1 cellular context compared by ENCODE assay signal in genomic region chr18:59918320-59918755, GRCh38.
TF ChIP-seq lines count a peak whose summit lies in the region.

No MANE protein-coding gene starts in this region.

TF ChIP-seq in K562, 482 proteins besides CTCF, POLR2A, EP300 and RAD21 (continued from another document):
- TF ChIP-seq MNT (conservative IDR thresholded peaks at IDR 0.05) = peak in 1 of 2 experiments; percentile 48; a peak in 1 of 4 replicates
- TF ChIP-seq EGR1 (conservative IDR thresholded peaks at IDR 0.05) = peak; percentile 86
- TF ChIP-seq NFE2 (IDR thresholded peaks at IDR 0.05; ENCODE audit: low read depth) = peak; percentile 95
- TF ChIP-seq EWSR1 (IDR thresholded peaks at IDR 0.05; ENCODE audit: borderline replicate concordance, low read depth, partially characterized antibody) = no peak
- TF ChIP-seq NFIC (IDR thresholded peaks at IDR 0.05) = peak; percentile 74
- peak in 2 of 3 experiments; percentile 12 to 63 for TF ChIP-seq YY1 (IDR thresholded peaks at IDR 0.05; ENCODE audit: borderline replicate concordance in 1 of 3, control insufficient read depth in 1 of 3, extremely low read depth in 1 of 3, insufficient read depth in 3 of 3, insufficient read length in 1 of 3, insufficient replicate concordance in 2 of 3, low read depth in 1 of 3, low read length in 2 of 3)
- peak; percentile 33; the same call in 1 of the 2 replicates for TF ChIP-seq STAT5A (IDR thresholded peaks at IDR 0.05; ENCODE audit: borderline replicate concordance, low read length)
- TF ChIP-seq RBM39 (optimal IDR thresholded peaks at IDR 0.05; ENCODE audit: low read depth, low read length) = no peak
- peak; percentile 31 for TF ChIP-seq DACH1 (IDR thresholded peaks at IDR 0.05; ENCODE audit: partially characterized antibody)
- TF ChIP-seq TRIM24 (IDR thresholded peaks at IDR 0.05) = peak in 1 of 2 experiments; percentile 66; a peak in 1 of 4 replicates
- TF ChIP-seq BHLHE40 (IDR thresholded peaks at IDR 0.05; ENCODE audit: low read length) = peak; percentile 64
- 0 out of 2 replicates have a peak, but pooled peaks have one; percentile 75 for TF ChIP-seq DMBX1 (CRISPR knock-in tag; IDR thresholded peaks at IDR 0.05; ENCODE audit: borderline replicate concordance)
- TF ChIP-seq TRIM28 (IDR thresholded peaks at IDR 0.05) = no peak
- TF ChIP-seq GTF2F1 (IDR thresholded peaks at IDR 0.05; ENCODE audit: low read depth, low read length) = no peak
- no peak for TF ChIP-seq ZNF436 (CRISPR knock-in tag; IDR thresholded peaks at IDR 0.05)
- TF ChIP-seq ZNF175 (CRISPR knock-in tag; IDR thresholded peaks at IDR 0.05; ENCODE audit: low read depth) = 0 out of 2 replicates have a peak, but pooled peaks have one; percentile 41
- TF ChIP-seq GATAD2A (IDR thresholded peaks at IDR 0.05) = 0 out of 2 replicates have a peak, but pooled peaks have one; percentile 23
- TF ChIP-seq ARID1B (IDR thresholded peaks at IDR 0.05) = peak; percentile 83
- peak; percentile 69 for TF ChIP-seq NFRKB (IDR thresholded peaks at IDR 0.05; ENCODE audit: low read depth)
- TF ChIP-seq FOSL1 (tag; conservative IDR thresholded peaks at IDR 0.05) = 0 out of 2 replicates have a peak, but pooled peaks have one; percentile 48
- 0 out of 2 replicates have a peak, but pooled peaks have one; percentile 8 for TF ChIP-seq ZNF121 (CRISPR knock-in tag; conservative IDR thresholded peaks at IDR 0.05)
- TF ChIP-seq ZNF354B (CRISPR knock-in tag; IDR thresholded peaks at IDR 0.05) = no peak
- TF ChIP-seq, protein P1, sequence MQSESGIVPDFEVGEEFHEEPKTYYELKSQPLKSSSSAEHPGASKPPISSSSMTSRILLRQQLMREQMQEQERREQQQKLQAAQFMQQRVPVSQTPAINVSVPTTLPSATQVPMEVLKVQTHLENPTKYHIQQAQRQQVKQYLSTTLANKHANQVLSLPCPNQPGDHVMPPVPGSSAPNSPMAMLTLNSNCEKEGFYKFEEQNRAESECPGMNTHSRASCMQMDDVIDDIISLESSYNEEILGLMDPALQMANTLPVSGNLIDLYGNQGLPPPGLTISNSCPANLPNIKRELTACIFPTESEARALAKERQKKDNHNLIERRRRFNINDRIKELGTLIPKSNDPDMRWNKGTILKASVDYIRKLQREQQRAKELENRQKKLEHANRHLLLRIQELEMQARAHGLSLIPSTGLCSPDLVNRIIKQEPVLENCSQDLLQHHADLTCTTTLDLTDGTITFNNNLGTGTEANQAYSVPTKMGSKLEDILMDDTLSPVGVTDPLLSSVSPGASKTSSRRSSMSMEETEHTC (IDR thresholded peaks at IDR 0.05) = peak; percentile 25; the same call in 1 of the 2 replicates
- TF ChIP-seq, protein P2, sequence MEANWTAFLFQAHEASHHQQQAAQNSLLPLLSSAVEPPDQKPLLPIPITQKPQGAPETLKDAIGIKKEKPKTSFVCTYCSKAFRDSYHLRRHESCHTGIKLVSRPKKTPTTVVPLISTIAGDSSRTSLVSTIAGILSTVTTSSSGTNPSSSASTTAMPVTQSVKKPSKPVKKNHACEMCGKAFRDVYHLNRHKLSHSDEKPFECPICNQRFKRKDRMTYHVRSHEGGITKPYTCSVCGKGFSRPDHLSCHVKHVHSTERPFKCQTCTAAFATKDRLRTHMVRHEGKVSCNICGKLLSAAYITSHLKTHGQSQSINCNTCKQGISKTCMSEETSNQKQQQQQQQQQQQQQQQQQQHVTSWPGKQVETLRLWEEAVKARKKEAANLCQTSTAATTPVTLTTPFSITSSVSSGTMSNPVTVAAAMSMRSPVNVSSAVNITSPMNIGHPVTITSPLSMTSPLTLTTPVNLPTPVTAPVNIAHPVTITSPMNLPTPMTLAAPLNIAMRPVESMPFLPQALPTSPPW (CRISPR knock-in tag; IDR thresholded peaks at IDR 0.05) = peak; percentile 46
- TF ChIP-seq C11orf30 (IDR thresholded peaks at IDR 0.05; ENCODE audit: low read depth) = peak; percentile 78
- TF ChIP-seq NCOR1 (IDR thresholded peaks at IDR 0.05) = peak; percentile 81
- TF ChIP-seq HDAC1 (IDR thresholded peaks at IDR 0.05) = 0 out of 4 replicates have a peak, but pooled peaks of 1 of the 2 experiments have one; percentile 26
- TF ChIP-seq ETV5 (CRISPR knock-in tag; IDR thresholded peaks at IDR 0.05; ENCODE audit: low read depth) = 0 out of 2 replicates have a peak, but pooled peaks have one; percentile 38
- TF ChIP-seq MAFG (tag; conservative IDR thresholded peaks at IDR 0.05) = peak; percentile 77
- TF ChIP-seq CBFA2T3 (IDR thresholded peaks at IDR 0.05) = peak; percentile 92
- TF ChIP-seq, protein P3, sequence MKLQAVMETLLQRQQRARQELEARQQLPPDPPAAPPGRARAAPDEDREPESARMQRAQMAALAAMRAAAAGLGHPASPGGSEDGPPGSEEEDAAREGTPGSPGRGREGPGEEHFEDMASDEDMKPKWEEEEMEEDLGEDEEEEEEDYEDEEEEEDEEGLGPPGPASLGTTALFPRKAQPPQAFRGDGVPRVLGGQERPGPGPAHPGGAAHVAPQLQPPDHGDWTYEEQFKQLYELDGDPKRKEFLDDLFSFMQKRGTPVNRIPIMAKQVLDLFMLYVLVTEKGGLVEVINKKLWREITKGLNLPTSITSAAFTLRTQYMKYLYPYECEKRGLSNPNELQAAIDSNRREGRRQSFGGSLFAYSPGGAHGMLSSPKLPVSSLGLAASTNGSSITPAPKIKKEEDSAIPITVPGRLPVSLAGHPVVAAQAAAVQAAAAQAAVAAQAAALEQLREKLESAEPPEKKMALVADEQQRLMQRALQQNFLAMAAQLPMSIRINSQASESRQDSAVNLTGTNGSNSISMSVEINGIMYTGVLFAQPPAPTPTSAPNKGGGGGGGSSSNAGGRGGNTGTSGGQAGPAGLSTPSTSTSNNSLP (IDR thresholded peaks at IDR 0.05; ENCODE audit: borderline replicate concordance, low read depth, low read length) = 0 out of 2 replicates have a peak, but pooled peaks have one; percentile 27
- TF ChIP-seq TEAD4 (IDR thresholded peaks at IDR 0.05; ENCODE audit: low read length) = peak; percentile 83
- no peak for TF ChIP-seq TEAD4 (CRISPR knock-in tag; IDR thresholded peaks at IDR 0.05; ENCODE audit: borderline replicate concordance)
- TF ChIP-seq, protein P4, sequence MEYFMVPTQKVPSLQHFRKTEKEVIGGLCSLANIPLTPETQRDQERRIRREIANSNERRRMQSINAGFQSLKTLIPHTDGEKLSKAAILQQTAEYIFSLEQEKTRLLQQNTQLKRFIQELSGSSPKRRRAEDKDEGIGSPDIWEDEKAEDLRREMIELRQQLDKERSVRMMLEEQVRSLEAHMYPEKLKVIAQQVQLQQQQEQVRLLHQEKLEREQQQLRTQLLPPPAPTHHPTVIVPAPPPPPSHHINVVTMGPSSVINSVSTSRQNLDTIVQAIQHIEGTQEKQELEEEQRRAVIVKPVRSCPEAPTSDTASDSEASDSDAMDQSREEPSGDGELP (CRISPR knock-in tag; IDR thresholded peaks at IDR 0.05; ENCODE audit: borderline replicate concordance) = peak; percentile 91
- peak; percentile 60; the same call in 1 of the 2 replicates for TF ChIP-seq CTBP1 (IDR thresholded peaks at IDR 0.05; ENCODE audit: borderline replicate concordance)
- no peak for TF ChIP-seq ATF1 (CRISPR knock-in tag; IDR thresholded peaks at IDR 0.05)
- 0 out of 2 replicates have a peak, but pooled peaks have one; percentile 4 for TF ChIP-seq ATF1 (tag; IDR thresholded peaks at IDR 0.05)
- peak; percentile 43; the same call in 1 of the 2 replicates for TF ChIP-seq EP400 (IDR thresholded peaks at IDR 0.05)
- TF ChIP-seq MAFF (IDR thresholded peaks at IDR 0.05; ENCODE audit: low read length) = peak; percentile 62
- peak; percentile 34 to 38; a peak in 1 of 4 replicates for TF ChIP-seq KDM1A (IDR thresholded peaks at IDR 0.05)
- peak; percentile 58; the same call in 1 of the 2 replicates for TF ChIP-seq LCOR (CRISPR knock-in tag; IDR thresholded peaks at IDR 0.05)
- TF ChIP-seq, protein P5, sequence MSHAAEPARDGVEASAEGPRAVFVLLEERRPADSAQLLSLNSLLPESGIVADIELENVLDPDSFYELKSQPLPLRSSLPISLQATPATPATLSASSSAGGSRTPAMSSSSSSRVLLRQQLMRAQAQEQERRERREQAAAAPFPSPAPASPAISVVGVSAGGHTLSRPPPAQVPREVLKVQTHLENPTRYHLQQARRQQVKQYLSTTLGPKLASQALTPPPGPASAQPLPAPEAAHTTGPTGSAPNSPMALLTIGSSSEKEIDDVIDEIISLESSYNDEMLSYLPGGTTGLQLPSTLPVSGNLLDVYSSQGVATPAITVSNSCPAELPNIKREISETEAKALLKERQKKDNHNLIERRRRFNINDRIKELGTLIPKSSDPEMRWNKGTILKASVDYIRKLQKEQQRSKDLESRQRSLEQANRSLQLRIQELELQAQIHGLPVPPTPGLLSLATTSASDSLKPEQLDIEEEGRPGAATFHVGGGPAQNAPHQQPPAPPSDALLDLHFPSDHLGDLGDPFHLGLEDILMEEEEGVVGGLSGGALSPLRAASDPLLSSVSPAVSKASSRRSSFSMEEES (CRISPR knock-in tag; IDR thresholded peaks at IDR 0.05) = no peak
- TF ChIP-seq RBFOX2 (IDR thresholded peaks at IDR 0.05; ENCODE audit: low read depth, low read length) = 0 out of 2 replicates have a peak, but pooled peaks have one; percentile 20
